In genomic region chr17:68248886-68249872, GRCh38 we compare ENCODE assay signal across 8 cellular contexts. TPM values are rescaled to one million over a fixed set of nuclear protein-coding genes. Genes with fewer than 3 reads are reported as not detected.
A peak's percentile ranks its signal among the peaks of the same experiment; 100 is the strongest.
DNase-seq lines count a peak whose midpoint lies in the region; ATAC-seq and TF ChIP-seq lines count a peak whose summit lies in the region.

No MANE protein-coding gene starts in this region.

- DNase-seq in NOMO-1 (lab: John Stamatoyannopoulos, UW; ENCODE audit: unreplicated experiment in 2 of 2) (peak; percentile 8 to 55), NOMO-1 treated with dmso at 0.1 percent for 144 hours (lab: John Stamatoyannopoulos, UW; ENCODE audit: unreplicated experiment) (no peak), SK-N-MC (ENCODE audit: low read depth, low spot score) (no peak), prostate gland (ENCODE audit: low spot score) (no peak), GM19240 (ENCODE audit: insufficient read length, low spot score) (no peak), NCI-H2081 treated with DMSO at 0.1 percent for 48 hours (lab: John Stamatoyannopoulos, UW) (no peak)

- no peak overlapping the region for H3K27ac ChIP-seq in SK-N-MC
- peak overlapping the region; percentile 91 to 97 for H3K27ac ChIP-seq in prostate gland

- TF ChIP-seq CTCF in prostate gland (IDR thresholded peaks at IDR 0.05), result no peak

- peaks cover 7% of the 10 kb centered on the region; the same call in 1 of the 2 replicates for H3K36me3 ChIP-seq in SK-N-MC (ENCODE audit: insufficient read depth, low read length)
- H3K36me3 ChIP-seq in endocrine pancreas (ENCODE audit: control insufficient read depth, insufficient read depth, low read length), result no peaks in the 10 kb centered on the region
- H3K36me3 ChIP-seq in prostate gland, result no peaks in the 10 kb centered on the region

- no peak for ATAC-seq in HG02981 (IDR thresholded peaks at IDR 0.05; ENCODE audit: unreplicated experiment)

- intact Hi-C loops in prostate gland (cut with DNase I), result loop anchor here (5.0 kb wide), 2 partner anchors 42 to 208 kb away; partner anchors contain the start of gene WIPI1

- peak overlapping the region; percentile 96 for H3K4me3 ChIP-seq in SK-N-MC
- peak overlapping the region; percentile 22 for H3K4me3 ChIP-seq in endocrine pancreas (ENCODE audit: control insufficient read depth, insufficient read depth, low read length)
- H3K4me3 ChIP-seq in prostate gland, result no peak overlapping the region

- peak overlapping the region; percentile 90 for H3K9ac ChIP-seq in SK-N-MC (ENCODE audit: insufficient read length)
- no peak overlapping the region for H3K9ac ChIP-seq in endocrine pancreas (ENCODE audit: control insufficient read depth, insufficient read depth, low read length)

- H3K27me3 ChIP-seq in endocrine pancreas (ENCODE audit: control insufficient read depth, insufficient read depth, low read length) (no peaks in the 10 kb centered on the region), prostate gland (replicated peaks; ENCODE audit: insufficient read depth) (no peaks in the 10 kb centered on the region)

- TF ChIP-seq POLR2A in prostate gland (IDR thresholded peaks at IDR 0.05), result no peak

- H3K9me3 ChIP-seq in SK-N-MC (ENCODE audit: low read depth, low read length) (no peaks in the 10 kb centered on the region), endocrine pancreas (ENCODE audit: control insufficient read depth, low read length) (no peaks in the 10 kb centered on the region), prostate gland (no peaks in the 10 kb centered on the region)

- WGBS in prostate gland, result 70% methylated on average over 12 of the region's 12 CpGs

- H3K4me1 ChIP-seq in endocrine pancreas (ENCODE audit: control insufficient read depth, insufficient read depth, low read length) (no peaks in the 10 kb centered on the region), prostate gland (replicated peaks) (no peaks in the 10 kb centered on the region)

RNA-seq across cellular contexts. Expression of gene AMZ2, which starts 1.3 kb away (rescaled TPM):
- total RNA-seq in prostate gland, result 10 to 100 TPM; 51.0 to 57.4 TPM

RNA-seq across cellular contexts. Expression of gene SLC16A6, which starts 41.7 kb away (rescaled TPM):
- under 1 TPM; 0.41 to 0.85 TPM for total RNA-seq in prostate gland

RNA-seq across cellular contexts. Expression of gene ARSG, which starts 42.1 kb away (rescaled TPM):
- 1 to 10 TPM; 1.5 to 8.3 TPM for total RNA-seq in prostate gland

Comparison
In these comparisons a context has a peak if more than half of its experiments do, and no peak if none do; other contexts are left out.
1. DNase-seq: peak in NOMO-1 (2 of 2); none in NOMO-1 treated with dmso at 0.1 percent for 144 hours (single experiment), SK-N-MC (single experiment), prostate gland (single experiment), GM19240 (single experiment) and NCI-H2081 treated with DMSO at 0.1 percent for 48 hours (single experiment).
2. H3K4me3 ChIP-seq: peak in SK-N-MC (single experiment) and endocrine pancreas (single experiment); none in prostate gland (0 of 2).